20 cellular contexts compared by ENCODE assay signal in the genomic region with DNA sequence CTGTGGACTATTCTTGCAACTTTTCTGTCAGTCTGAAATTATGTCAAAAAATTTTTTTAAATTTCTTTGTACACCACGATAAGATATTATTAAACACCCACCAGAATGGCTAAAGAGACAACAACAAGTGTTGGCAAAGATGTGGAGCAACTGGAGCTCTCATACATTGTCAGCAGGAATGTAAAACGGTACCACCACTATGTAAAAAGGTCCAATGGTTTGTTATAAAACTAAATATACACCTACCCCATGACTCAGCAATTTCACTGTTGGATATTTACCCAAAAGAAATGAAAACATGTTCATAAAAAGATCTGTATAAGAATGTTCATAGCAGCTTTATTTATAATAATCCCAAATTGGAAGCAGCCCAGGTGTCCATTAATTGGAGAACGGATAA. TPM values are rescaled to one million over a fixed set of nuclear protein-coding genes. Genes with fewer than 3 reads are reported as not detected.
DNase-seq lines count a peak whose midpoint lies in the region; ATAC-seq, FAIRE-seq and TF ChIP-seq lines count a peak whose summit lies in the region.
"Had no signal": no experiment of that assay in that cellular context is flagged by ENCODE, and none has a peak within 500 bp of the region (broad histone marks: within the 10 kb centered on the region; RNA-seq: fewer than 3 reads in every experiment).

No MANE protein-coding gene starts in this region.

- no peak for DNase-seq in SK-N-SH
- no peak for DNase-seq in A549 (ENCODE audit: low read depth in 1 of 2, low spot score in 1 of 2)
- no peak for DNase-seq in H1 (ENCODE audit: low read depth in 1 of 2, low spot score in 2 of 2)
- DNase-seq in CD14-positive monocyte (ENCODE audit: low spot score): no peak
- DNase-seq: CD4-positive, CD25-positive, alpha-beta regulatory T cell; CD8-positive, alpha-beta memory T cell; COR-L47; DMS 273 treated with DMSO at 0.1 percent for 48 hours; DMS53; DND-41; EL had no signal

- no peak overlapping the region for H4K5ac ChIP-seq in H1 (ENCODE audit: insufficient read length, low read depth, low read length)

- H4K20me1 ChIP-seq in SK-N-SH (ENCODE audit: insufficient read depth) (no peaks in the 10 kb centered on the region; the same call in 1 of the 2 replicates), H1 (replicated peaks in 1 of 2; ENCODE audit: control insufficient read depth in 1 of 2, insufficient read depth in 2 of 2, low read length in 2 of 2) (peaks cover 0 to 3% of the 10 kb centered on the region in 2 experiments)

- H3K79me1 ChIP-seq in H1 (ENCODE audit: low read depth, low read length): 0 out of 2 replicates have a peak, but pooled peaks cover 4% of the 10 kb centered on the region

- intact Hi-C loops in CD14-positive monocyte (cut with micrococcal nuclease): no loop called here

- TF ChIP-seq CTCF in SK-N-SH (IDR thresholded peaks at IDR 0.05): no peak
- no peak for TF ChIP-seq CTCF in A549 (IDR thresholded peaks at IDR 0.05)
- TF ChIP-seq CTCF in H1 (IDR thresholded peaks at IDR 0.05; ENCODE audit: control extremely low read depth in 1 of 3, insufficient read depth in 1 of 3, low read depth in 1 of 3, low read length in 3 of 3): no peak
- no peak for TF ChIP-seq CTCF in CD14-positive monocyte (IDR thresholded peaks at IDR 0.05)

- no peak overlapping the region for H4K8ac ChIP-seq in H1 (ENCODE audit: extremely low read depth, insufficient read depth, low read length)

- FAIRE-seq in A549 (lab: Jason Lieb, UNC) (peak; percentile 49), H1 (lab: Jason Lieb, UNC) (no peak)
- FAIRE-seq: GM12891, GM19239, HTR-8/SVneo had no signal

- H3K9me3 Mint-ChIP-seq in CD14-positive monocyte: no peaks in the 10 kb centered on the region
- H3K9me3 Mint-ChIP-seq: CD4-positive, CD25-positive, alpha-beta regulatory T cell; CD8-positive, alpha-beta memory T cell had no signal

- H3F3A ChIP-seq in SK-N-SH (replicated peaks; ENCODE audit: insufficient read depth): peaks cover 7% of the 10 kb centered on the region

- H3K27ac ChIP-seq in SK-N-SH (ENCODE audit: low read depth in 2 of 2, low read length in 1 of 2): no peak overlapping the region
- no peak overlapping the region for H3K27ac ChIP-seq in A549
- H3K27ac ChIP-seq in H1 (ENCODE audit: low read depth, low read length): no peak overlapping the region
- H3K27ac ChIP-seq: 22Rv1, BLaER1, KMS-11 had no signal

- H3K27ac Mint-ChIP-seq in CD14-positive monocyte: no peak overlapping the region
- H3K27ac Mint-ChIP-seq: CD4-positive, CD25-positive, alpha-beta regulatory T cell had no signal

- H3K9me2 ChIP-seq in SK-N-SH: no peaks in the 10 kb centered on the region

- H3K23ac ChIP-seq in H1 (ENCODE audit: insufficient read length): no peak overlapping the region

- H3K27me3 ChIP-seq in SK-N-SH (ENCODE audit: insufficient read depth): no peaks in the 10 kb centered on the region
- H3K27me3 ChIP-seq in H1 (replicated peaks in 1 of 4; ENCODE audit: control insufficient read depth in 3 of 4, extremely low read depth in 1 of 4, insufficient read depth in 3 of 4, low read length in 3 of 4): no peaks in the 10 kb centered on the region
- H3K27me3 ChIP-seq: BLaER1 had no signal

- H3K36me3 ChIP-seq in SK-N-SH (replicated peaks in 1 of 2; ENCODE audit: control insufficient read depth in 1 of 2, insufficient read depth in 2 of 2, low read length in 1 of 2) (peaks cover 54 to 60% of the 10 kb centered on the region in 2 experiments), H1 (ENCODE audit: control insufficient read depth in 2 of 4, insufficient read depth in 4 of 4, low read length in 3 of 4) (peaks cover 13 to 29% (median 25%) of the 10 kb centered on the region in 4 experiments; a peak in 7 of 8 replicates)

- H2BK120ac ChIP-seq in H1 (replicated peaks; ENCODE audit: low read depth, low read length): no peak overlapping the region

- POLR2A ChIA-PET in SK-N-SH (lab: Yijun Ruan, JAX): no interaction called here
- POLR2A ChIA-PET in A549 (lab: Yijun Ruan, JAX): no interaction called here
- POLR2A ChIA-PET in H1 (lab: Charles Lee; ENCODE audit: partially characterized antibody): no interaction called here

- no peak overlapping the region for H2BK20ac ChIP-seq in H1 (ENCODE audit: low read length)

- TF ChIP-seq POLR2A in A549 (IDR thresholded peaks at IDR 0.05; ENCODE audit: low read length) (no peak), H1 (IDR thresholded peaks at IDR 0.05; ENCODE audit: control extremely low read depth in 1 of 2, low read depth in 2 of 2, low read length in 2 of 2) (no peak)

- TF ChIP-seq EP300 in SK-N-SH (IDR thresholded peaks at IDR 0.05; ENCODE audit: borderline replicate concordance in 1 of 2, low read depth in 1 of 2, low read length in 1 of 2): no peak
- TF ChIP-seq EP300 in A549 (IDR thresholded peaks at IDR 0.05): no peak
- TF ChIP-seq EP300 in H1 (IDR thresholded peaks at IDR 0.05; ENCODE audit: borderline replicate concordance in 1 of 2, low read depth in 2 of 2, low read length in 2 of 2): no peak

- H3K4me3 Mint-ChIP-seq in CD14-positive monocyte: no peak overlapping the region
- H3K4me3 Mint-ChIP-seq: CD4-positive, CD25-positive, alpha-beta regulatory T cell; CD8-positive, alpha-beta memory T cell had no signal

- no peak overlapping the region for H3K4me3 ChIP-seq in SK-N-SH (ENCODE audit: low read depth in 2 of 2, low read length in 1 of 2)
- H3K4me3 ChIP-seq in A549: no peak overlapping the region
- H3K4me3 ChIP-seq in H1 (ENCODE audit: extremely low read depth in 1 of 4, insufficient read depth in 2 of 4, low read depth in 3 of 4, low read length in 4 of 4): no peak overlapping the region
- H3K4me3 ChIP-seq: BLaER1, HAP-1 had no signal

- peaks cover 0 to 3% (median 0%) of the 10 kb centered on the region in 3 donors for H3K27me3 Mint-ChIP-seq in CD14-positive monocyte (ENCODE audit: low read depth in 3 of 3)
- H3K27me3 Mint-ChIP-seq: CD4-positive, CD25-positive, alpha-beta regulatory T cell; CD8-positive, alpha-beta memory T cell had no signal

- H3K4me1 ChIP-seq in SK-N-SH (ENCODE audit: control insufficient read depth in 1 of 2, insufficient read depth in 2 of 2, low read depth in 1 of 2, low read length in 1 of 2): no peaks in the 10 kb centered on the region; a peak in 1 of 4 replicates
- no peaks in the 10 kb centered on the region for H3K4me1 ChIP-seq in A549
- no peaks in the 10 kb centered on the region for H3K4me1 ChIP-seq in H1 (replicated peaks in 1 of 4; ENCODE audit: control insufficient read depth in 3 of 4, insufficient read depth in 4 of 4, low read length in 3 of 4)
- H3K4me1 ChIP-seq: HAP-1 had no signal

- H3K79me2 ChIP-seq in SK-N-SH (ENCODE audit: insufficient read depth): peaks cover 17% of the 10 kb centered on the region
- 0 out of 4 replicates have a peak, but pooled peaks cover 0 to 7% of the 10 kb centered on the region in 2 experiments for H3K79me2 ChIP-seq in H1 (ENCODE audit: control insufficient read depth in 1 of 2, insufficient read depth in 2 of 2, low read length in 2 of 2)

- H2BK5ac ChIP-seq in H1 (ENCODE audit: low read depth, low read length): no peak overlapping the region

- 95% methylated on average over 3 of the region's 3 CpGs for WGBS in SK-N-SH (ENCODE audit: low lambda C conversion rate)
- WGBS in A549 (ENCODE audit: missing lambda C conversion rate): 93% methylated on average over 3 of the region's 3 CpGs
- 87% methylated on average over 3 of the region's 3 CpGs; no CpG with 5 or more reads in 1 of the 2 experiments for WGBS in H1 (ENCODE audit: extremely low coverage in 1 of 2, insufficient coverage in 1 of 2, insufficient read length in 1 of 2, insufficient replicate concordance in 2 of 2, low coverage in 1 of 2, low lambda C conversion rate in 2 of 2, missing lambda C conversion rate in 1 of 2), 2 experiments

- H3K18ac ChIP-seq in H1 (ENCODE audit: extremely low read depth, low read length): no peak overlapping the region

- H3K56ac ChIP-seq in H1 (replicated peaks; ENCODE audit: insufficient read length, low read depth, low read length): no peak overlapping the region

- H3K14ac ChIP-seq in H1 (ENCODE audit: insufficient read length): no peak overlapping the region

- H3K4me1 Mint-ChIP-seq in CD14-positive monocyte: peaks cover 4% of the 10 kb centered on the region

- H2BK12ac ChIP-seq in H1 (ENCODE audit: low read depth, low read length): no peak overlapping the region

- no peak for ATAC-seq in SK-N-SH treated with all-trans-retinoic acid at 6 μM for 48 hours
- no peak for ATAC-seq in A549
- no peak for ATAC-seq in HG02981 (IDR thresholded peaks at IDR 0.05; ENCODE audit: unreplicated experiment)

- H3K23me2 ChIP-seq in H1 (ENCODE audit: low read depth, low read length): no peaks in the 10 kb centered on the region

- TF ChIP-seq RAD21 in SK-N-SH (IDR thresholded peaks at IDR 0.05; ENCODE audit: low read length) (no peak), A549 (conservative IDR thresholded peaks at IDR 0.05 in 1 of 2, IDR thresholded peaks at IDR 0.05 in 1 of 2) (no peak), H1 (IDR thresholded peaks at IDR 0.05 in 1 of 2, conservative IDR thresholded peaks at IDR 0.05 in 1 of 2; ENCODE audit: low read depth in 2 of 2, low read length in 2 of 2) (no peak)

- H3K9me3 ChIP-seq in SK-N-SH (no peaks in the 10 kb centered on the region), A549 (no peaks in the 10 kb centered on the region), H1 (ENCODE audit: insufficient read depth in 2 of 2, low read depth in 1 of 2, low read length in 1 of 2) (no peaks in the 10 kb centered on the region)
- H3K9me3 ChIP-seq: BLaER1, HAP-1 had no signal

- H4K91ac ChIP-seq in H1 (replicated peaks; ENCODE audit: insufficient read length, low read length): no peak overlapping the region

- no peak overlapping the region for H3K4ac ChIP-seq in H1 (replicated peaks; ENCODE audit: insufficient read length, low read depth, low read length)

- H2AFZ ChIP-seq in SK-N-SH (ENCODE audit: low read depth) (no peak overlapping the region), H1 (ENCODE audit: low read length) (no peak overlapping the region)

- H2AK5ac ChIP-seq in H1 (ENCODE audit: low read depth, low read length): no peak overlapping the region

- H3K4me2 ChIP-seq in SK-N-SH (no peak overlapping the region), A549 (no peak overlapping the region), H1 (ENCODE audit: insufficient read depth in 1 of 2, low read depth in 2 of 2, low read length in 2 of 2) (no peak overlapping the region)
- H3K4me2 ChIP-seq: BLaER1, KMS-11 had no signal

- H3K9ac ChIP-seq in SK-N-SH (no peak overlapping the region), H1 (replicated peaks in 1 of 4; ENCODE audit: extremely low read depth in 1 of 4, low read depth in 3 of 4, low read length in 3 of 4) (no peak overlapping the region)
- H3K9ac ChIP-seq: BLaER1, KMS-11 had no signal

- CTCF ChIA-PET in SK-N-SH (lab: Yijun Ruan, JAX): no interaction called here
- CTCF ChIA-PET in A549 (lab: Yijun Ruan, JAX): no interaction called here
- CTCF ChIA-PET in H1 (lab: Charles Lee; ENCODE audit: partially characterized antibody): interaction anchor here (0.7 kb wide), 1 partner anchor 297 kb away, joined by 4 read pairs; no protein-coding TSS in a partner anchor

- H3K36me3 Mint-ChIP-seq in CD14-positive monocyte: peaks cover 51 to 67% of the 10 kb centered on the region in 2 donors

- H2BK15ac ChIP-seq in H1 (ENCODE audit: low read length): no peak overlapping the region

RNA-seq across cellular contexts. Expression of a gene that starts 7.2 kb away (rescaled TPM):
- polyA plus RNA-seq in SK-N-SH (2012; rRNA removed) (7.2 and 10.3 TPM in 2 replicates), A549 (2011; rRNA removed) (15.2 and 21.5 TPM in 2 replicates), A549 (2017; fragmentation: RNase III; extraction: RNeasy Plus Mini Kit Qiagen cat#74134 plus additional on column Dnase treatment) (13.6 to 16.1 TPM (median 14.1 TPM) in 3 replicates), H1 (2011; rRNA removed) (4.2 and 5.0 TPM in 2 replicates), CD14-positive monocyte (1 to 10 TPM; 1.7 to 3.5 TPM)
- polyA plus RNA-seq in SK-N-SH (2012; cell fraction: cytosol; rRNA removed): 7.4 and 7.5 TPM in 2 replicates
- polyA plus RNA-seq in SK-N-SH (2012; cell fraction: nucleus; rRNA removed): 22.4 and 33.8 TPM in 2 replicates
- polyA plus RNA-seq in A549 (2012; cell fraction: cytosol; rRNA removed): 4.4 and 5.1 TPM in 2 replicates
- 5.5 and 11.7 TPM in 2 replicates for polyA plus RNA-seq in A549 (2012; cell fraction: nucleus; rRNA removed)
- polyA minus RNA-seq in A549 (2011; rRNA and poly(A)+ RNA removed): 20.8 and 21.1 TPM in 2 replicates
- 27.1 and 29.2 TPM in 2 replicates for total RNA-seq in H1 (2021; fragmentation: NEBNext Ultra II Directional; extraction: Animal tissue kit (Norgen Biotek cat#: 25700))
- polyA plus RNA-seq in H1 (2011; cell fraction: cytosol; rRNA removed): 5.2 TPM
- polyA plus RNA-seq in H1 (2011; cell fraction: nucleus; rRNA removed): 9.0 TPM
- polyA plus RNA-seq in H1 (2012, experiment 1 of 2): 13.1 to 22.2 TPM (median 14.8 TPM) in 4 replicates
- 1.4 TPM for polyA plus RNA-seq in H1 (2012, experiment 2 of 2)
- polyA plus RNA-seq in H1 (2013, experiment 1 of 2): 11.6 TPM
- 14.2 TPM for polyA plus RNA-seq in H1 (2013, experiment 2 of 2)
- polyA minus RNA-seq in H1 (2011; rRNA and poly(A)+ RNA removed): 7.3 and 12.7 TPM in 2 replicates
- polyA minus RNA-seq in H1 (2011; cell fraction: cytosol; rRNA and poly(A)+ RNA removed): 10.1 TPM
- 27.5 TPM for polyA minus RNA-seq in H1 (2011; cell fraction: nucleus; rRNA and poly(A)+ RNA removed)

RNA-seq across cellular contexts. Expression of a gene that starts 7.6 kb away (rescaled TPM):
- 644 and 650 TPM in 2 replicates for polyA plus RNA-seq in SK-N-SH (2012; rRNA removed)
- polyA plus RNA-seq in SK-N-SH (2012; cell fraction: cytosol; rRNA removed): 628 and 667 TPM in 2 replicates
- polyA plus RNA-seq in SK-N-SH (2012; cell fraction: nucleus; rRNA removed): 179 and 256 TPM in 2 replicates
- 517 and 572 TPM in 2 replicates for polyA plus RNA-seq in A549 (2011; rRNA removed)
- polyA plus RNA-seq in A549 (2012; cell fraction: cytosol; rRNA removed): 876 and 1,178 TPM in 2 replicates
- polyA plus RNA-seq in A549 (2012; cell fraction: nucleus; rRNA removed): 419 and 424 TPM in 2 replicates
- polyA plus RNA-seq in A549 (2017; fragmentation: RNase III; extraction: RNeasy Plus Mini Kit Qiagen cat#74134 plus additional on column Dnase treatment): 621 to 751 TPM (median 643 TPM) in 3 replicates
- polyA minus RNA-seq in A549 (2011; rRNA and poly(A)+ RNA removed): 43.1 and 59.7 TPM in 2 replicates
- total RNA-seq in H1 (2021; fragmentation: NEBNext Ultra II Directional; extraction: Animal tissue kit (Norgen Biotek cat#: 25700)): 182 and 192 TPM in 2 replicates
- 410 TPM in 2 replicates for polyA plus RNA-seq in H1 (2011; rRNA removed)
- polyA plus RNA-seq in H1 (2011; cell fraction: cytosol; rRNA removed): 569 TPM
- polyA plus RNA-seq in H1 (2011; cell fraction: nucleus; rRNA removed): 184 TPM
- polyA plus RNA-seq in H1 (2012, experiment 1 of 2): 331 to 495 TPM (median 353 TPM) in 4 replicates
- polyA plus RNA-seq in H1 (2012, experiment 2 of 2): 139 TPM
- polyA plus RNA-seq in H1 (2013, experiment 1 of 2): 260 TPM
- polyA plus RNA-seq in H1 (2013, experiment 2 of 2): 290 TPM
- 44.9 and 53.2 TPM in 2 replicates for polyA minus RNA-seq in H1 (2011; rRNA and poly(A)+ RNA removed)
- polyA minus RNA-seq in H1 (2011; cell fraction: cytosol; rRNA and poly(A)+ RNA removed): 87.0 TPM
- polyA minus RNA-seq in H1 (2011; cell fraction: nucleus; rRNA and poly(A)+ RNA removed): 34.3 TPM
- 100 to 1,000 TPM; 319 to 357 TPM for polyA plus RNA-seq in CD14-positive monocyte

RNA-seq across cellular contexts. Expression of a gene that starts 18.1 kb away (rescaled TPM):
- polyA plus RNA-seq in SK-N-SH (2012; rRNA removed): 15.1 and 22.0 TPM in 2 replicates
- 20.9 and 27.4 TPM in 2 replicates for polyA plus RNA-seq in SK-N-SH (2012; cell fraction: cytosol; rRNA removed)
- polyA plus RNA-seq in SK-N-SH (2012; cell fraction: nucleus; rRNA removed): 10.3 and 12.4 TPM in 2 replicates
- 49.0 and 50.2 TPM in 2 replicates for polyA plus RNA-seq in A549 (2011; rRNA removed)
- 22.9 and 25.0 TPM in 2 replicates for polyA plus RNA-seq in A549 (2012; cell fraction: cytosol; rRNA removed)
- 6.4 and 11.0 TPM in 2 replicates for polyA plus RNA-seq in A549 (2012; cell fraction: nucleus; rRNA removed)
- polyA plus RNA-seq in A549 (2017; fragmentation: RNase III; extraction: RNeasy Plus Mini Kit Qiagen cat#74134 plus additional on column Dnase treatment): 27.9 to 32.2 TPM (median 31.8 TPM) in 3 replicates
- polyA minus RNA-seq in A549 (2011; rRNA and poly(A)+ RNA removed): 11.4 and 14.4 TPM in 2 replicates
- total RNA-seq in H1 (2021; fragmentation: NEBNext Ultra II Directional; extraction: Animal tissue kit (Norgen Biotek cat#: 25700)): 11.0 and 12.3 TPM in 2 replicates
- polyA plus RNA-seq in H1 (2011; rRNA removed): 2.4 and 4.6 TPM in 2 replicates
- 5.0 TPM for polyA plus RNA-seq in H1 (2011; cell fraction: cytosol; rRNA removed)
- 2.1 TPM for polyA plus RNA-seq in H1 (2011; cell fraction: nucleus; rRNA removed)
- polyA plus RNA-seq in H1 (2012, experiment 1 of 2): 5.1 to 7.2 TPM (median 6.7 TPM) in 4 replicates
- 11.5 TPM for polyA plus RNA-seq in H1 (2012, experiment 2 of 2)
- 24.1 TPM for polyA plus RNA-seq in H1 (2013, experiment 1 of 2)
- 23.7 TPM for polyA plus RNA-seq in H1 (2013, experiment 2 of 2)
- 2.8 and 3.9 TPM in 2 replicates for polyA minus RNA-seq in H1 (2011; rRNA and poly(A)+ RNA removed)
- 1.8 TPM for polyA minus RNA-seq in H1 (2011; cell fraction: cytosol; rRNA and poly(A)+ RNA removed)
- polyA minus RNA-seq in H1 (2011; cell fraction: nucleus; rRNA and poly(A)+ RNA removed): 9.7 TPM
- 10 to 100 TPM; 33.6 to 38.2 TPM for polyA plus RNA-seq in CD14-positive monocyte

RNA-seq across cellular contexts. Expression of a gene that starts 18.3 kb away (rescaled TPM):
- polyA plus RNA-seq in SK-N-SH (2012; rRNA removed) (2.6 and 2.7 TPM in 2 replicates), A549 (2011; rRNA removed) (4.1 and 4.2 TPM in 2 replicates), A549 (2017; fragmentation: RNase III; extraction: RNeasy Plus Mini Kit Qiagen cat#74134 plus additional on column Dnase treatment) (2.4 to 3.1 TPM (median 2.6 TPM) in 3 replicates), H1 (2011; rRNA removed) (2.1 and 2.6 TPM in 2 replicates), CD14-positive monocyte (1 to 10 TPM; 1.2 to 1.8 TPM)
- polyA plus RNA-seq in SK-N-SH (2012; cell fraction: cytosol; rRNA removed): 2.8 and 2.9 TPM in 2 replicates
- polyA plus RNA-seq in SK-N-SH (2012; cell fraction: nucleus; rRNA removed): 1.0 and 1.2 TPM in 2 replicates
- polyA plus RNA-seq in A549 (2012; cell fraction: cytosol; rRNA removed): 2.1 and 2.9 TPM in 2 replicates
- 1.6 and 2.0 TPM in 2 replicates for polyA plus RNA-seq in A549 (2012; cell fraction: nucleus; rRNA removed)
- 1.9 TPM in 2 replicates for polyA minus RNA-seq in A549 (2011; rRNA and poly(A)+ RNA removed)
- 1.6 and 2.8 TPM in 2 replicates for total RNA-seq in H1 (2021; fragmentation: NEBNext Ultra II Directional; extraction: Animal tissue kit (Norgen Biotek cat#: 25700))
- 2.2 TPM for polyA plus RNA-seq in H1 (2011; cell fraction: cytosol; rRNA removed)
- 3.1 TPM for polyA plus RNA-seq in H1 (2011; cell fraction: nucleus; rRNA removed)
- 1.9 to 2.9 TPM (median 2.7 TPM) in 4 replicates for polyA plus RNA-seq in H1 (2012, experiment 1 of 2)
- polyA plus RNA-seq in H1 (2012, experiment 2 of 2): 1.5 TPM
- 2.5 TPM for polyA plus RNA-seq in H1 (2013, experiment 1 of 2)
- 2.7 TPM for polyA plus RNA-seq in H1 (2013, experiment 2 of 2)
- polyA minus RNA-seq in H1 (2011; rRNA and poly(A)+ RNA removed): 0.57 and 0.71 TPM in 2 replicates
- 3.0 TPM for polyA minus RNA-seq in H1 (2011; cell fraction: cytosol; rRNA and poly(A)+ RNA removed)
- polyA minus RNA-seq in H1 (2011; cell fraction: nucleus; rRNA and poly(A)+ RNA removed): 4.0 TPM
